Comparison of ENCODE assay signal across 8 cellular contexts in the genomic region with DNA sequence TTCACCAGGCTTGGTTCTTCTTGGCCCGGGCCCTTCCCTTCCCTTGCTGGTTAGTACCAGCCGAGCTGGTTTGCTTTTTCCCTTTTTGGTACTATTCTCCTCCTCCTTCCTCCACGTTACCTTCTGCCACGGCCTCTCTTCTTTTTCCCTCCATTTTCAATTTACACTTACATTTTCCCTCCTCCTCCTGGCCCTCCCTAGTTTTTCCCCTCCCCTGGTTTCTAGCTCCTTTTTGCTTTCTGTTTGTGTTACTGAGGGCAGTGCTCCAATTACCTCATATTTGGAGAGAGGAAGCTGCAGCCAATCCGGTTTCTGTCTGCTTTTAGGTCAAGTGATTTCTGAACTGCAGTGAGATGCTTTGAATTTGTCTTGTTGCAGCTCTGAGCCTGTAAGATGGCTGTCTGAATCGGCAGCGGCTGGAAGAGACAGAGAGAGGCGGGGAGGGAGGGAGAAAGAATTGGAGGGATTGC.
DNase-seq lines count a peak whose midpoint lies in the region; ATAC-seq and TF ChIP-seq lines count a peak whose summit lies in the region.

No MANE protein-coding gene starts in this region.

- peak; percentile 69 for ATAC-seq in activated CD4-positive, alpha-beta T cell treated with anti-CD3 and anti-CD28 coated beads for 36 hours

- CTCF ChIA-PET in activated CD4-positive, alpha-beta T cell treated with anti-CD3 and anti-CD28 coated beads for 36 hours (lab: Charles Lee) = interaction anchor here (0.6 to 5.1 kb wide), 8 partner anchors 8 to 176 kb away, joined by 3 to 41 read pairs (median 6); no protein-coding TSS in a partner anchor

- H3K9ac ChIP-seq in adipocyte (ENCODE audit: low read length) = peak overlapping the region; percentile 65

- H3K36me3 ChIP-seq in adipocyte (ENCODE audit: control insufficient read depth, insufficient read depth, low read length, severe bottlenecking) = no peaks in the 10 kb centered on the region

- H3K27me3 Mint-ChIP-seq in activated CD4-positive, alpha-beta T cell treated with anti-CD3 and anti-CD28 coated beads for 36 hours = no peaks in the 10 kb centered on the region
- no peaks in the 10 kb centered on the region for H3K27me3 Mint-ChIP-seq in osteocyte (ENCODE audit: unreplicated experiment)

- H3K4me1 ChIP-seq in adipocyte (ENCODE audit: control insufficient read depth, insufficient read depth, low read length) = peaks cover 37% of the 10 kb centered on the region

- intact Hi-C loops in activated CD4-positive, alpha-beta T cell treated with anti-CD3 and anti-CD28 coated beads for 36 hours (cut with DNase I, micrococcal nuclease) = no loop called here
- intact Hi-C loops in head of caudate nucleus (cut with DNase I) = no loop called here

- H3K9me3 Mint-ChIP-seq in activated CD4-positive, alpha-beta T cell treated with anti-CD3 and anti-CD28 coated beads for 36 hours (ENCODE audit: low read depth) = no peaks in the 10 kb centered on the region
- H3K9me3 Mint-ChIP-seq in osteocyte (ENCODE audit: unreplicated experiment) = no peaks in the 10 kb centered on the region

- peak overlapping the region; percentile 72 for H3K4me3 ChIP-seq in adipocyte (ENCODE audit: low read length)

- H3K4me1 Mint-ChIP-seq in activated CD4-positive, alpha-beta T cell treated with anti-CD3 and anti-CD28 coated beads for 36 hours = peaks cover 79% of the 10 kb centered on the region
- peaks cover 56% of the 10 kb centered on the region for H3K4me1 Mint-ChIP-seq in osteocyte (ENCODE audit: unreplicated experiment)

- DNase-seq in activated CD4-positive, alpha-beta T cell treated with anti-CD3 and anti-CD28 coated beads for 36 hours = peak; percentile 43
- DNase-seq in activated CD4-positive, alpha-beta T cell treated with anti-CD3 and anti-CD28 coated beads for 4 hours = no peak
- peak; percentile 39 for DNase-seq in NCI-H1694 (lab: John Stamatoyannopoulos, UW)
- DNase-seq in adipocyte (ENCODE audit: low read depth) = peak; percentile 93
- peak; percentile 33 to 88 (median 66) for DNase-seq in head of caudate nucleus
- DNase-seq in osteocyte (ENCODE audit: extremely low spot score, unreplicated experiment) = no peak
- no peak for DNase-seq in ecto neural progenitor cell (ENCODE audit: low spot score)
- no peak for DNase-seq in NCI-H1930 (lab: John Stamatoyannopoulos, UW)

- no peaks in the 10 kb centered on the region for H3K27me3 ChIP-seq in adipocyte (replicated peaks; ENCODE audit: control insufficient read depth, insufficient read depth, low read length)

- peak overlapping the region; percentile 88 for H3K27ac Mint-ChIP-seq in activated CD4-positive, alpha-beta T cell treated with anti-CD3 and anti-CD28 coated beads for 36 hours
- H3K27ac Mint-ChIP-seq in osteocyte (ENCODE audit: unreplicated experiment) = peak overlapping the region; percentile 94

- peaks cover 18% of the 10 kb centered on the region for H3K36me3 Mint-ChIP-seq in activated CD4-positive, alpha-beta T cell treated with anti-CD3 and anti-CD28 coated beads for 36 hours (ENCODE audit: low read depth)
- H3K36me3 Mint-ChIP-seq in osteocyte (ENCODE audit: unreplicated experiment) = peaks cover 4% of the 10 kb centered on the region

- peak overlapping the region; percentile 57 for H3K4me3 Mint-ChIP-seq in activated CD4-positive, alpha-beta T cell treated with anti-CD3 and anti-CD28 coated beads for 36 hours
- H3K4me3 Mint-ChIP-seq in osteocyte (ENCODE audit: unreplicated experiment) = peak overlapping the region; percentile 69

- TF ChIP-seq CTCF in osteocyte (IDR thresholded peaks at IDR 0.05) = no peak

- POLR2A ChIA-PET in activated CD4-positive, alpha-beta T cell treated with anti-CD3 and anti-CD28 coated beads for 36 hours (lab: Charles Lee) = interaction anchor here (0.6 to 1.0 kb wide), 4 partner anchors 9 to 166 kb away, joined by 3 to 6 read pairs (median 4); no protein-coding TSS in a partner anchor

- H3K9me3 ChIP-seq in adipocyte (ENCODE audit: control insufficient read depth, low read length) = no peaks in the 10 kb centered on the region

Comparison
In these comparisons a context has a peak if more than half of its experiments do, and no peak if none do; other contexts are left out.
1. DNase-seq: peak in activated CD4-positive, alpha-beta T cell treated with anti-CD3 and anti-CD28 coated beads for 36 hours (single experiment), NCI-H1694 (single experiment), adipocyte (single experiment) and head of caudate nucleus (42 of 42); none in activated CD4-positive, alpha-beta T cell treated with anti-CD3 and anti-CD28 coated beads for 4 hours (0 of 2), osteocyte (single experiment), ecto neural progenitor cell (single experiment) and NCI-H1930 (0 of 2).